In the genomic region with DNA sequence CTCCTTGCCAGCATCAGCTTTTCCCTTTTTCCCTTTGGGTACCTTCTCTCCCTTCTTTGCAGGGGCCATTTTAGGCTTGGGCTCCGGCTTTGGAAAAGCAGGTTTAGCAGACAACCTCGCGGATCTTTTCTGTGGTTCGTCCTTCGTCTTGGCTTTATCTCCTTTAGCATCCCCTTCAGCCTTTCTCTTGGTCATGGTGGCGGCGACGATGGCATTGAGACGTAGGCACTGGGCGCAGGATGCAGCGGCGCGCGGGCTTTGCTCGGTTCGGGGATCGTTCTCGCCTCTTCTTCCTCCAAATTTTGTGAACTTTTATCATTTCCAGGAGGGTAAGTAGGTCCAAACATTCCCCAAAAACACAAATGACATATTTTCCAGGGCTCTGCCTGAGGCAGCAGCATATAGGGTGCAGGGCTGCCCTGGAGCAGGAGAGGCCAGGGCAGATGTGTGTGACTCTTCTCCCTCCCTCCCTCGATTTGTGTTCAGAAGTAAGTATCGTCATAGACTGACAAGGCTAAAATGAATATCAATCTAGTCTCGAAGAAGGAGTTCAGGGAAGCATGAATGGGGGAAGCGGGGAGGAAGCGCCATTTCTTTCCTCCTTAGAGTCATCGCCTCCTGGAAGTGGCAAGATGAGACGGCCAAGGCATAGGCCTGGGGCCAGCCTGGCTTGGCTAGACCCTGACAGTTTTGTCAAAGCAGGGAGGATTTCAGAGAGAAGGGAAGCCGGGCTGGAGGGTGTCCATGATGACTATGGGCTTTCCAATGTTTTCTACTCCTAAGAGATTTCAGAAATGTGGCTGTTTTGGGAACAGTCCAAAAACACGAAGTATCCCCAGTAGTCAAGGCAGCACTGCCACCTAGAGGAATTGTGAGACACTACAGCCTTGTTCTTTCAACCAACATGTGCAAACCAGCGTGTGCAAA, we compare ENCODE assay signal across 8 cellular contexts. TPM values are rescaled to one million over a fixed set of nuclear protein-coding genes. Genes with fewer than 3 reads are reported as not detected.
DNase-seq lines count a peak whose midpoint lies in the region; ATAC-seq lines count a peak whose summit lies in the region.

No MANE protein-coding gene starts in this region.

- H2AK5ac ChIP-seq in trophoblast cell (ENCODE audit: low read length) = no peak overlapping the region

- H3K9ac ChIP-seq in SK-N-MC (ENCODE audit: insufficient read length) (peak overlapping the region; percentile 57), trophoblast cell (ENCODE audit: low read length) (no peak overlapping the region)

- intact Hi-C loops in aorta (cut with DNase I) = loop anchor here (5.0 to 10.0 kb wide), 3 partner anchors 293 to 328 kb away; no protein-coding TSS in a partner anchor

- H3K4me1 Mint-ChIP-seq in activated naive CD8-positive, alpha-beta T cell treated with anti-CD3 and anti-CD28 coated beads, Interleukin-2, amount 10 ng/mL, durations not matched to agents 7 days and 5 days = peaks cover 2% of the 10 kb centered on the region

- H2AFZ ChIP-seq in trophoblast cell (ENCODE audit: insufficient read depth, low read length, poor library complexity) = peak overlapping the region; percentile 61

- no CpG with 5 or more reads among the region's 28 CpGs for WGBS in trophoblast cell (ENCODE audit: extremely low coverage, insufficient coverage, insufficient read length)
- WGBS in aorta, 2 donors = 62 to 66% methylated on average over 28 of the region's 28 CpGs

- no peak overlapping the region for H3K27ac Mint-ChIP-seq in activated naive CD8-positive, alpha-beta T cell treated with anti-CD3 and anti-CD28 coated beads, Interleukin-2, amount 10 ng/mL, durations not matched to agents 7 days and 5 days

- H2BK120ac ChIP-seq in trophoblast cell (ENCODE audit: insufficient read depth, low read length, poor library complexity) = no peak overlapping the region

- H3K4me2 ChIP-seq in trophoblast cell (ENCODE audit: low read length) = no peak overlapping the region

- no peak overlapping the region for H3K4ac ChIP-seq in trophoblast cell (ENCODE audit: low read depth, low read length)

- H3K79me1 ChIP-seq in trophoblast cell (ENCODE audit: low read length) = no peaks in the 10 kb centered on the region

- no peak overlapping the region for H3K18ac ChIP-seq in trophoblast cell (ENCODE audit: low read length)

- H3K27me3 Mint-ChIP-seq in activated naive CD8-positive, alpha-beta T cell treated with anti-CD3 and anti-CD28 coated beads, Interleukin-2, amount 10 ng/mL, durations not matched to agents 7 days and 5 days = peaks cover 5% of the 10 kb centered on the region

- peak; percentile 54 for ATAC-seq in activated naive CD8-positive, alpha-beta T cell treated with anti-CD3 and anti-CD28 coated beads, Interleukin-2, amount 10 ng/mL, durations not matched to agents 7 days and 5 days (ENCODE audit: low read depth)
- peak; percentile 96 for ATAC-seq in aorta (ENCODE audit: low FRiP score)

- H4K12ac ChIP-seq in trophoblast cell (ENCODE audit: low read depth, low read length) = no peak overlapping the region

- no peak overlapping the region for H3K4me3 Mint-ChIP-seq in activated naive CD8-positive, alpha-beta T cell treated with anti-CD3 and anti-CD28 coated beads, Interleukin-2, amount 10 ng/mL, durations not matched to agents 7 days and 5 days

- no peak overlapping the region for H3K14ac ChIP-seq in trophoblast cell (ENCODE audit: low read length)

- no peak overlapping the region for H4K8ac ChIP-seq in trophoblast cell (ENCODE audit: low read depth, low read length)

- no peak overlapping the region for H3K23ac ChIP-seq in trophoblast cell (ENCODE audit: low read length)

- H3K79me2 ChIP-seq in trophoblast cell (ENCODE audit: control insufficient read depth, insufficient read depth, low read length, poor library complexity) = no peaks in the 10 kb centered on the region

- H3K27me3 ChIP-seq in trophoblast cell (ENCODE audit: insufficient read depth, low read length) = no peaks in the 10 kb centered on the region
- H3K27me3 ChIP-seq in aorta (ENCODE audit: control insufficient read depth in 1 of 2, insufficient read depth in 2 of 2, low read length in 1 of 2) = no peaks in the 10 kb centered on the region

- H3K9me3 Mint-ChIP-seq in activated naive CD8-positive, alpha-beta T cell treated with anti-CD3 and anti-CD28 coated beads, Interleukin-2, amount 10 ng/mL, durations not matched to agents 7 days and 5 days = peaks cover 6% of the 10 kb centered on the region

- H3K9me3 ChIP-seq in SK-N-MC (ENCODE audit: low read depth, low read length) = no peaks in the 10 kb centered on the region
- peaks cover 8% of the 10 kb centered on the region for H3K9me3 ChIP-seq in trophoblast cell (ENCODE audit: insufficient read depth, low read depth, low read length)
- H3K9me3 ChIP-seq in aorta (ENCODE audit: control insufficient read depth, low read length) = no peaks in the 10 kb centered on the region

- POLR2A ChIA-PET in activated naive CD8-positive, alpha-beta T cell treated with anti-CD3 and anti-CD28 coated beads, Interleukin-2, amount 10 ng/mL, durations not matched to agents 7 days and 5 days (lab: Charles Lee) = no interaction called here

- no peak overlapping the region for H2BK12ac ChIP-seq in trophoblast cell (ENCODE audit: low read length)

- no peak overlapping the region for H3K27ac ChIP-seq in SK-N-MC
- no peak overlapping the region for H3K27ac ChIP-seq in trophoblast cell (ENCODE audit: low read depth, low read length)
- peak overlapping the region in 1 of 2 donors; percentile 12 for H3K27ac ChIP-seq in aorta (ENCODE audit: low read depth in 1 of 2, low read length in 2 of 2)

- no peak overlapping the region for H3K4me3 ChIP-seq in SK-N-MC
- H3K4me3 ChIP-seq in trophoblast cell (ENCODE audit: low read depth, low read length) = no peak overlapping the region
- H3K4me3 ChIP-seq in aorta (ENCODE audit: low read length in 2 of 2) = no peak overlapping the region

- no peaks in the 10 kb centered on the region for H3K36me3 Mint-ChIP-seq in activated naive CD8-positive, alpha-beta T cell treated with anti-CD3 and anti-CD28 coated beads, Interleukin-2, amount 10 ng/mL, durations not matched to agents 7 days and 5 days

- H3K4me1 ChIP-seq in trophoblast cell (ENCODE audit: control insufficient read depth in 1 of 2, insufficient read depth in 2 of 2, low read length in 2 of 2) = no peaks in the 10 kb centered on the region
- H3K4me1 ChIP-seq in aorta (ENCODE audit: control insufficient read depth in 1 of 2, insufficient read depth in 2 of 2, low read length in 2 of 2) = no peaks in the 10 kb centered on the region

- DNase-seq in GM04504 (ENCODE audit: low read depth) (peak; percentile 84), NCI-H1092 treated with DMSO at 0.1 percent for 48 hours (lab: John Stamatoyannopoulos, UW) (peak; percentile 62), SK-N-MC (ENCODE audit: low read depth, low spot score) (peak; percentile 59), glomerular visceral epithelial cell (ENCODE audit: extremely low spot score) (peak; percentile 83), trophoblast cell (peak; percentile 67 to 97), aorta (peak; percentile 70 to 81), cortex of kidney (lab: John Stamatoyannopoulos, UW) (no peak)
- peak; percentile 38 for DNase-seq in activated naive CD8-positive, alpha-beta T cell treated with anti-CD3 and anti-CD28 coated beads, Interleukin-2, amount 10 ng/mL, durations not matched to agents 7 days and 5 days

- H3K36me3 ChIP-seq in SK-N-MC (ENCODE audit: insufficient read depth, low read length) (no peaks in the 10 kb centered on the region), trophoblast cell (ENCODE audit: control insufficient read depth in 1 of 2, insufficient read depth in 2 of 2, low read length in 2 of 2) (no peaks in the 10 kb centered on the region), aorta (ENCODE audit: control insufficient read depth in 1 of 2, insufficient read depth in 2 of 2, low read length in 1 of 2) (no peaks in the 10 kb centered on the region)

- no peak overlapping the region for H4K91ac ChIP-seq in trophoblast cell (ENCODE audit: low read depth, low read length)

- H2BK5ac ChIP-seq in trophoblast cell (ENCODE audit: low read depth, low read length, poor library complexity) = no peak overlapping the region

RNA-seq across cellular contexts. Expression of gene CHCT1, which starts 13.2 kb away (rescaled TPM):
- total RNA-seq in activated naive CD8-positive, alpha-beta T cell treated with anti-CD3 and anti-CD28 coated beads, Interleukin-2, amount 10 ng/mL, durations not matched to agents 7 days and 5 days = not detected
- polyA plus RNA-seq in trophoblast cell (2013) = 0.04 TPM in 1 of 2 replicates, not detected in the other
- not detected for total RNA-seq in aorta
- polyA plus RNA-seq in aorta = not detected

RNA-seq across cellular contexts. Expression of gene USP32, which starts 43.6 kb away (rescaled TPM):
- total RNA-seq in activated naive CD8-positive, alpha-beta T cell treated with anti-CD3 and anti-CD28 coated beads, Interleukin-2, amount 10 ng/mL, durations not matched to agents 7 days and 5 days = 10 to 100 TPM; 37.0 to 38.5 TPM
- 18.3 and 19.1 TPM in 2 replicates for polyA plus RNA-seq in trophoblast cell (2013)
- total RNA-seq in aorta = 10 to 100 TPM; 53.7 to 57.7 TPM
- polyA plus RNA-seq in aorta = 10 to 100 TPM in 1 of 2 donors, 1 to 10 TPM in 1; 9.1 to 10.9 TPM
